Comparison of ENCODE assay signal across 23 cellular contexts in genomic region chr11:84498016-84498415, GRCh38.
DNase-seq lines count a peak whose midpoint lies in the region; ATAC-seq, FAIRE-seq and TF ChIP-seq lines count a peak whose summit lies in the region.
"Had no signal": no experiment of that assay in that cellular context is flagged by ENCODE, and none has a peak within 500 bp of the region (broad histone marks: within the 10 kb centered on the region; RNA-seq: fewer than 3 reads in every experiment).

No MANE protein-coding gene starts in this region.

- no peak overlapping the region for H2AFZ ChIP-seq in HepG2 (ENCODE audit: low read length)

- intact Hi-C loops in Right ventricle myocardium inferior (cut with DNase I), result no loop called here
- intact Hi-C loops in aorta (cut with DNase I), result no loop called here
- intact Hi-C loops in HepG2 (cut with micrococcal nuclease; ENCODE audit: unreplicated experiment), result no loop called here

- H3K4me3 ChIP-seq in right atrium auricular region (no peak overlapping the region), aorta (ENCODE audit: low read length in 2 of 2) (no peak overlapping the region), HepG2 (replicated peaks in 1 of 3; ENCODE audit: insufficient read depth in 1 of 3, low read depth in 2 of 3, low read length in 3 of 3) (no peak overlapping the region)
- H3K4me3 ChIP-seq: heart left ventricle, tibial artery had no signal

- TF ChIP-seq EP300 in HepG2 (IDR thresholded peaks at IDR 0.05; ENCODE audit: low read depth in 2 of 2, low read length in 2 of 2) (no peak), HepG2 (CRISPR knock-in tag; IDR thresholded peaks at IDR 0.05; ENCODE audit: borderline replicate concordance) (no peak)

- FAIRE-seq in islet of Langerhans (lab: Jason Lieb, UNC) (peak; percentile 84), HepG2 (lab: Jason Lieb, UNC) (no peak)
- FAIRE-seq: keratinocyte had no signal

- H3K9me3 ChIP-seq in right atrium auricular region, result no peaks in the 10 kb centered on the region
- H3K9me3 ChIP-seq in aorta (ENCODE audit: control insufficient read depth, low read length), result no peaks in the 10 kb centered on the region
- no peaks in the 10 kb centered on the region for H3K9me3 ChIP-seq in HepG2 (ENCODE audit: low read length)
- H3K9me3 ChIP-seq: heart left ventricle, neutrophil, tibial artery had no signal

- no peaks in the 10 kb centered on the region for H3K36me3 ChIP-seq in right atrium auricular region
- H3K36me3 ChIP-seq in aorta (ENCODE audit: control insufficient read depth in 1 of 2, insufficient read depth in 2 of 2, low read length in 1 of 2), result no peaks in the 10 kb centered on the region
- H3K36me3 ChIP-seq in HepG2 (replicated peaks in 1 of 2; ENCODE audit: control insufficient read depth in 1 of 2, insufficient read depth in 2 of 2, low read length in 2 of 2), result no peaks in the 10 kb centered on the region
- H3K36me3 ChIP-seq: heart left ventricle, neutrophil, tibial artery had no signal

- in situ Hi-C loops in HepG2 (cut with HindIII; ENCODE audit: extremely low pct_ligation_motif_present, low pct_unique_long_range_greater_than_20kb), result no loop called here

- ATAC-seq in Right ventricle myocardium inferior (no peak), aorta (ENCODE audit: low FRiP score) (no peak), HepG2 (no peak)
- ATAC-seq: PC-3 had no signal

- no TSS peak for BruUV-seq in HepG2 (replicated peaks; lab: Mats Ljungman, UMichigan)

- DNase-seq in Right ventricle myocardium inferior (ENCODE audit: missing footprints), result peak; percentile 40
- no peak for DNase-seq in right atrium auricular region (ENCODE audit: low spot score)
- peak; percentile 42 for DNase-seq in amniotic epithelial cell (ENCODE audit: low read depth)
- DNase-seq in aorta, result peak; percentile 75 to 83
- no peak for DNase-seq in cerebellum (ENCODE audit: low spot score)
- no peak for DNase-seq in activated CD4-positive, CD25-positive, alpha-beta regulatory T cell treated with anti-CD3 and anti-CD28 coated beads, Interleukin-2, amount 50 U/mL, for 72 hours
- DNase-seq in HepG2 (ENCODE audit: low spot score), result no peak
- DNase-seq: 8988T; activated CD8-positive, alpha-beta memory T cell treated with anti-CD3 and anti-CD28 coated beads for 24 hours; amniotic stem cell; CD4-positive, alpha-beta memory T cell; IMR-90; MV-4-11; NCI-H2081 treated with DMSO at 0.1 percent for 48 hours; NCI-H748 treated with DMSO at 0.1 percent for 48 hours; PC-3; stimulated activated CD4-positive, alpha-beta T cell treated with anti-CD3 and anti-CD28 coated beads, Interleukin-4, amount 100 ng/mL, for 4 hours; tibial artery had no signal

- H3K9ac ChIP-seq in HepG2 (ENCODE audit: insufficient read depth, low read depth, low read length), result no peak overlapping the region

- H4K20me1 ChIP-seq in HepG2 (ENCODE audit: insufficient read depth, low read length), result no peaks in the 10 kb centered on the region

- TF ChIP-seq CTCF in right atrium auricular region (IDR thresholded peaks at IDR 0.05) (no peak), HepG2 (CRISPR knock-in tag; IDR thresholded peaks at IDR 0.05) (no peak)

- H3K4me1 ChIP-seq in right atrium auricular region, result no peaks in the 10 kb centered on the region
- peaks cover 0 to 3% of the 10 kb centered on the region in 2 donors for H3K4me1 ChIP-seq in aorta (ENCODE audit: control insufficient read depth in 1 of 2, insufficient read depth in 2 of 2, low read length in 2 of 2)
- no peaks in the 10 kb centered on the region for H3K4me1 ChIP-seq in HepG2 (ENCODE audit: insufficient read depth, low read length)
- H3K4me1 ChIP-seq: heart left ventricle had no signal

- H3K27ac ChIP-seq in right atrium auricular region (no peak overlapping the region), aorta (ENCODE audit: low read depth in 1 of 2, low read length in 2 of 2) (no peak overlapping the region), HepG2 (ENCODE audit: extremely low read length, insufficient read depth, low read length) (no peak overlapping the region)
- H3K27ac ChIP-seq: epithelial cell of prostate, heart left ventricle, neutrophil had no signal

- no peak for TF ChIP-seq POLR2A in HepG2 (IDR thresholded peaks at IDR 0.05; ENCODE audit: insufficient read depth in 1 of 2, low read depth in 2 of 2, low read length in 2 of 2)

- POLR2A ChIA-PET in HepG2 (lab: Yijun Ruan, JAX), result no interaction called here

- 33 to 34% methylated on average over 4 of the region's 4 CpGs for WGBS in aorta, 2 donors
- 0% methylated on average over 4 of the region's 4 CpGs for WGBS in HepG2 (ENCODE audit: low lambda C conversion rate)

- CTCF ChIA-PET in HepG2 (lab: Yijun Ruan, JAX; ENCODE audit: low intra/inter-chr PET ratio, low total read pairs), result no interaction called here

- no peak for TF ChIP-seq RAD21 in HepG2 (CRISPR knock-in tag; IDR thresholded peaks at IDR 0.05)

- no peak overlapping the region for H3K4me2 ChIP-seq in HepG2 (ENCODE audit: low read depth, low read length)

- no peaks in the 10 kb centered on the region for H3K79me2 ChIP-seq in HepG2 (ENCODE audit: insufficient read depth, low read length)

- H3K27me3 ChIP-seq in right atrium auricular region (no peaks in the 10 kb centered on the region), aorta (ENCODE audit: control insufficient read depth in 1 of 2, insufficient read depth in 2 of 2, low read length in 1 of 2) (no peaks in the 10 kb centered on the region), HepG2 (ENCODE audit: control insufficient read depth in 1 of 2, insufficient read depth in 2 of 2, low read length in 2 of 2) (no peaks in the 10 kb centered on the region)
- H3K27me3 ChIP-seq: heart left ventricle, neutrophil, tibial artery had no signal

TF ChIP-seq in HepG2, 621 proteins besides CTCF, POLR2A, EP300 and RAD21 (continues in another document):
- no peak for TF ChIP-seq ZNF792 (CRISPR knock-in tag; IDR thresholded peaks at IDR 0.05)
- TF ChIP-seq ETV6 (CRISPR knock-in tag; conservative IDR thresholded peaks at IDR 0.05), result no peak
- no peak for TF ChIP-seq TAF1 (CRISPR knock-in tag; IDR thresholded peaks at IDR 0.05)
- TF ChIP-seq ZNF574 (CRISPR knock-in tag; IDR thresholded peaks at IDR 0.05), result no peak
- no peak for TF ChIP-seq BRCA1 (CRISPR knock-in tag; IDR thresholded peaks at IDR 0.05)
- TF ChIP-seq ZNF362 (CRISPR knock-in tag; IDR thresholded peaks at IDR 0.05; ENCODE audit: borderline replicate concordance), result no peak
- no peak for TF ChIP-seq KLF11 (CRISPR knock-in tag; IDR thresholded peaks at IDR 0.05)

Comparison
In these comparisons a context has a peak if more than half of its experiments do, and no peak if none do; other contexts are left out.
1. DNase-seq: peak in Right ventricle myocardium inferior (single experiment), amniotic epithelial cell (single experiment) and aorta (2 of 2); none in right atrium auricular region (single experiment), cerebellum (single experiment), activated CD4-positive, CD25-positive, alpha-beta regulatory T cell treated with anti-CD3 and anti-CD28 coated beads, Interleukin-2, amount 50 U/mL, for 72 hours (single experiment) and HepG2 (single experiment).